ENCODE assay signal across 12 cellular contexts in the genomic region with DNA sequence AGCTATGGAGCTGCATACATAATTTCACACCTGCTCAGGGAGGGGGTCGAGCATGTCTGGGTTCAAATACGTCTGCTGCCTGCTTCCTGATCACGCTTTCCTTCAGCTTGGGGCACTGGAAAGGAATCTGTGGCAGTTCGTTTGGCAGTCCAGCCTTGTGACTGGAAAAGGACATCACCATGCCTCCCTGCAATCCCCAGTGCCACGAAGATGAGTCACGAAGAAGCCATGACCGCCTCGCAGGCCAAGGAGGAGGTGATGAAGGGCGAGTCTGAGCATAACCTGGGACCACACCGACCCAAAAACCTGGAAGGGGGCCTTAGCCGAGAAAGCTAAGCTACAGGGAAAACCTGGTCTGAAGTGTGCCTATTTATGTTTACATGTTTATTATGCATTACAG. TPM values are rescaled to one million over a fixed set of nuclear protein-coding genes. Genes with fewer than 3 reads are reported as not detected.
DNase-seq lines count a peak whose midpoint lies in the region; ATAC-seq and TF ChIP-seq lines count a peak whose summit lies in the region.
"Had no signal": no experiment of that assay in that cellular context is flagged by ENCODE, and none has a peak within 500 bp of the region (broad histone marks: within the 10 kb centered on the region; RNA-seq: fewer than 3 reads in every experiment).

No MANE protein-coding gene starts in this region.

- peak overlapping the region in 1 of 2 experiments; percentile 46 for H3K4ac ChIP-seq in mesenchymal stem cell (ENCODE audit: low read depth in 1 of 2, low read length in 2 of 2)

- no peak overlapping the region for H3K18ac ChIP-seq in mesenchymal stem cell (ENCODE audit: low read depth in 1 of 2, low read length in 2 of 2)

- no peak overlapping the region for H2BK5ac ChIP-seq in mesenchymal stem cell (ENCODE audit: low read depth, low read length, poor library complexity, severe bottlenecking)

- H3K9me3 ChIP-seq in mesenchymal stem cell (ENCODE audit: control insufficient read depth, low read length) (peaks cover 4% of the 10 kb centered on the region), stomach smooth muscle (ENCODE audit: control insufficient read depth in 2 of 2, low read length in 2 of 2) (no peaks in the 10 kb centered on the region)

- no peak overlapping the region for H3K23ac ChIP-seq in mesenchymal stem cell (ENCODE audit: low read length in 2 of 2)

- H3K27ac Mint-ChIP-seq in HFFc6 (peak overlapping the region; percentile 32; the same call in 1 of the 2 replicates), chondrocyte (ENCODE audit: unreplicated experiment) (peak overlapping the region; percentile 90)
- H3K27ac Mint-ChIP-seq in activated CD8-positive, alpha-beta T cell treated with anti-CD3 and anti-CD28 coated beads, Interleukin-2, amount 10 ng/mL, durations not matched to agents 7 days and 5 days = no peak overlapping the region
- H3K27ac Mint-ChIP-seq: activated naive CD8-positive, alpha-beta T cell treated with anti-CD3 and anti-CD28 coated beads, Interleukin-2, amount 50 U/mL, for 24 hours; CD4-positive, alpha-beta memory T cell had no signal

- peaks cover 38% of the 10 kb centered on the region for H3K79me1 ChIP-seq in mesenchymal stem cell (replicated peaks; ENCODE audit: low read length, poor library complexity, severe bottlenecking)

- ATAC-seq in activated CD8-positive, alpha-beta T cell treated with anti-CD3 and anti-CD28 coated beads, Interleukin-2, amount 10 ng/mL, durations not matched to agents 7 days and 5 days = no peak
- ATAC-seq: activated naive CD8-positive, alpha-beta T cell treated with anti-CD3 and anti-CD28 coated beads, Interleukin-2, amount 50 U/mL, for 24 hours had no signal

- no peak overlapping the region for H3K14ac ChIP-seq in mesenchymal stem cell (ENCODE audit: low read length in 2 of 2)

- peak overlapping the region; percentile 40 for H4K8ac ChIP-seq in mesenchymal stem cell (ENCODE audit: low read length)

- H3K9me3 Mint-ChIP-seq in HFFc6 = no peaks in the 10 kb centered on the region
- H3K9me3 Mint-ChIP-seq in chondrocyte (ENCODE audit: low read depth) = no peaks in the 10 kb centered on the region
- no peaks in the 10 kb centered on the region for H3K9me3 Mint-ChIP-seq in activated CD8-positive, alpha-beta T cell treated with anti-CD3 and anti-CD28 coated beads, Interleukin-2, amount 10 ng/mL, durations not matched to agents 7 days and 5 days (ENCODE audit: insufficient read depth)
- H3K9me3 Mint-ChIP-seq: activated naive CD8-positive, alpha-beta T cell treated with anti-CD3 and anti-CD28 coated beads, Interleukin-2, amount 50 U/mL, for 24 hours had no signal

- peaks cover 30% of the 10 kb centered on the region for H3K4me1 Mint-ChIP-seq in HFFc6 (ENCODE audit: low read depth)
- H3K4me1 Mint-ChIP-seq in chondrocyte (ENCODE audit: low read depth) = peaks cover 99% of the 10 kb centered on the region
- H3K4me1 Mint-ChIP-seq in activated CD8-positive, alpha-beta T cell treated with anti-CD3 and anti-CD28 coated beads, Interleukin-2, amount 10 ng/mL, durations not matched to agents 7 days and 5 days (ENCODE audit: low read depth) = no peaks in the 10 kb centered on the region
- H3K4me1 Mint-ChIP-seq: activated naive CD8-positive, alpha-beta T cell treated with anti-CD3 and anti-CD28 coated beads, Interleukin-2, amount 50 U/mL, for 24 hours; CD4-positive, alpha-beta memory T cell had no signal

- H3K27me3 ChIP-seq in mesenchymal stem cell (ENCODE audit: control insufficient read depth in 1 of 2, insufficient read depth in 1 of 2, low read length in 2 of 2) = no peaks in the 10 kb centered on the region
- H3K27me3 ChIP-seq in stomach smooth muscle (ENCODE audit: control insufficient read depth in 1 of 2, insufficient read depth in 2 of 2, low read length in 2 of 2) = no peaks in the 10 kb centered on the region

- WGBS in mesenchymal stem cell = 70% methylated on average over 9 of the region's 11 CpGs

- H3K36me3 Mint-ChIP-seq in HFFc6 (ENCODE audit: low read depth) (peaks cover 38% of the 10 kb centered on the region), chondrocyte (ENCODE audit: low read depth) (peaks cover 82% of the 10 kb centered on the region)
- no peaks in the 10 kb centered on the region for H3K36me3 Mint-ChIP-seq in activated CD8-positive, alpha-beta T cell treated with anti-CD3 and anti-CD28 coated beads, Interleukin-2, amount 10 ng/mL, durations not matched to agents 7 days and 5 days (ENCODE audit: low read depth)

- TF ChIP-seq CTCF in HFFc6 (IDR thresholded peaks at IDR 0.05) (no peak), chondrocyte (IDR thresholded peaks at IDR 0.05) (no peak)

- no peak overlapping the region for H3K4me2 ChIP-seq in mesenchymal stem cell (ENCODE audit: low read length, poor library complexity, severe bottlenecking)

- H3K4me3 ChIP-seq in mesenchymal stem cell (ENCODE audit: insufficient read depth in 1 of 2, low read depth in 1 of 2, low read length in 2 of 2) = no peak overlapping the region
- H3K4me3 ChIP-seq in stomach smooth muscle (ENCODE audit: low read length in 2 of 2) = peak overlapping the region in 1 of 2 donors; percentile 29

- POLR2A ChIA-PET in activated CD8-positive, alpha-beta T cell treated with anti-CD3 and anti-CD28 coated beads, Interleukin-2, amount 10 ng/mL, durations not matched to agents 7 days and 5 days (lab: Charles Lee) = no interaction called here

- no peak overlapping the region for H2BK15ac ChIP-seq in mesenchymal stem cell (ENCODE audit: low read depth, poor library complexity, severe bottlenecking)

- no peak overlapping the region for H2AK5ac ChIP-seq in mesenchymal stem cell (ENCODE audit: low read length, severe bottlenecking)

- H3K27ac ChIP-seq in mesenchymal stem cell (ENCODE audit: low read length, poor library complexity, severe bottlenecking) (no peak overlapping the region), stomach smooth muscle (ENCODE audit: low read length) (peak overlapping the region; percentile 69)

- peak overlapping the region in 1 of 2 experiments; percentile 8 for H2BK12ac ChIP-seq in mesenchymal stem cell (ENCODE audit: low read length in 2 of 2)

- H3K27me3 Mint-ChIP-seq in HFFc6 (ENCODE audit: insufficient read depth) = no peaks in the 10 kb centered on the region; the same call in none of the 2 replicates
- no peaks in the 10 kb centered on the region for H3K27me3 Mint-ChIP-seq in chondrocyte (ENCODE audit: low read depth)
- H3K27me3 Mint-ChIP-seq in activated CD8-positive, alpha-beta T cell treated with anti-CD3 and anti-CD28 coated beads, Interleukin-2, amount 10 ng/mL, durations not matched to agents 7 days and 5 days (ENCODE audit: low read depth) = peaks cover 26% of the 10 kb centered on the region

- DNase-seq in HFFc6 (no peak), chondrocyte (ENCODE audit: low spot score) (no peak), mesenchymal stem cell (peak; percentile 35), C1 segment of cervical spinal cord (lab: John Stamatoyannopoulos, UW) (no peak), AG08395 (ENCODE audit: low spot score) (no peak), NCI-H82 (lab: John Stamatoyannopoulos, UW) (no peak)
- no peak for DNase-seq in activated CD8-positive, alpha-beta T cell treated with anti-CD3 and anti-CD28 coated beads, Interleukin-2, amount 10 ng/mL, durations not matched to agents 7 days and 5 days
- DNase-seq: activated naive CD8-positive, alpha-beta T cell treated with anti-CD3 and anti-CD28 coated beads, Interleukin-2, amount 50 U/mL, for 24 hours; CD4-positive, alpha-beta memory T cell; MV-4-11; NCI-H446 treated with DMSO at 0.1 percent for 48 hours had no signal

- no peak overlapping the region for H2BK120ac ChIP-seq in mesenchymal stem cell (ENCODE audit: low read depth, low read length)

- CTCF ChIA-PET in activated CD8-positive, alpha-beta T cell treated with anti-CD3 and anti-CD28 coated beads, Interleukin-2, amount 10 ng/mL, durations not matched to agents 7 days and 5 days (lab: Charles Lee) = interaction anchor here (2.7 to 2.8 kb wide), 2 partner anchors 11 to 14 kb away, joined by 9 to 15 read pairs; partner anchors contain the start of gene JAG1

- H3K4me3 Mint-ChIP-seq in HFFc6 (no peak overlapping the region; the same call in 1 of the 2 replicates), chondrocyte (ENCODE audit: unreplicated experiment) (no peak overlapping the region)
- no peak overlapping the region for H3K4me3 Mint-ChIP-seq in activated CD8-positive, alpha-beta T cell treated with anti-CD3 and anti-CD28 coated beads, Interleukin-2, amount 10 ng/mL, durations not matched to agents 7 days and 5 days
- H3K4me3 Mint-ChIP-seq: activated naive CD8-positive, alpha-beta T cell treated with anti-CD3 and anti-CD28 coated beads, Interleukin-2, amount 50 U/mL, for 24 hours; CD4-positive, alpha-beta memory T cell had no signal

- no peak overlapping the region for H2AFZ ChIP-seq in mesenchymal stem cell (ENCODE audit: low read depth, low read length)

- H3K36me3 ChIP-seq in mesenchymal stem cell (ENCODE audit: control insufficient read depth in 1 of 2, insufficient read depth in 2 of 2, low read depth in 1 of 2, low read length in 2 of 2) = peaks cover 48 to 79% of the 10 kb centered on the region in 2 experiments
- peaks cover 23 to 39% of the 10 kb centered on the region in 2 donors for H3K36me3 ChIP-seq in stomach smooth muscle (ENCODE audit: control insufficient read depth in 2 of 2, insufficient read depth in 2 of 2, low read length in 2 of 2)

- H3K4me1 ChIP-seq in mesenchymal stem cell (ENCODE audit: control insufficient read depth, insufficient read depth, low read depth, low read length) (peaks cover 18% of the 10 kb centered on the region), stomach smooth muscle (ENCODE audit: control insufficient read depth, insufficient read depth, low read length) (peaks cover 58% of the 10 kb centered on the region)

- no peak overlapping the region for H4K91ac ChIP-seq in mesenchymal stem cell (ENCODE audit: low read length)

- H3K9ac ChIP-seq in mesenchymal stem cell (ENCODE audit: low read length) (no peak overlapping the region), stomach smooth muscle (ENCODE audit: low read length in 2 of 2) (no peak overlapping the region)

RNA-seq across cellular contexts. Expression of gene JAG1, which starts 13.1 kb away (rescaled TPM):
- 1 to 10 TPM; 3.0 to 9.3 (median 8.2) TPM for total RNA-seq in HFFc6 (2021; fragmentation: NEBNext Ultra II Directional; extraction: Animal tissue kit (Norgen Biotek cat#: 25700))
- 161 to 510 TPM (median 505 TPM) in 3 replicates for total RNA-seq in chondrocyte
- polyA plus RNA-seq in mesenchymal stem cell (2013, experiment 1 of 2) = 13.2 TPM
- polyA plus RNA-seq in mesenchymal stem cell (2013, experiment 2 of 2) = 12.6 TPM
- total RNA-seq in activated CD8-positive, alpha-beta T cell treated with anti-CD3 and anti-CD28 coated beads, Interleukin-2, amount 10 ng/mL, durations not matched to agents 7 days and 5 days = under 1 TPM; 0.16 to 0.34 TPM

Comparison
In these comparisons a context has a peak if more than half of its experiments do, and no peak if none do; other contexts are left out.
1. RNA of gene JAG1, which starts 13.1 kb away (total RNA-seq): 161 to 510 TPM in chondrocyte; 3.0 to 9.3 TPM in HFFc6 and 0.16 to 0.34 TPM in activated CD8-positive, alpha-beta T cell treated with anti-CD3 and anti-CD28 coated beads, Interleukin-2, amount 10 ng/mL, durations not matched to agents 7 days and 5 days; every median in the first group is over 10 times any median in the second.